1 cellular context compared by ENCODE assay signal in genomic region chr4:146485968-146486367, GRCh38.
TF ChIP-seq lines count a peak whose summit lies in the region.

No MANE protein-coding gene starts in this region.

TF ChIP-seq in SK-N-SH, 30 proteins besides CTCF, POLR2A, EP300 and RAD21 (continued from another document):
- no peak for TF ChIP-seq POLR2AphosphoS5 (IDR thresholded peaks at IDR 0.05; ENCODE audit: low read depth, low read length)
- TF ChIP-seq GABPA (IDR thresholded peaks at IDR 0.05; ENCODE audit: low read depth), result no peak
- no peak for TF ChIP-seq YY1 (IDR thresholded peaks at IDR 0.05; ENCODE audit: low read depth)
- no peak for TF ChIP-seq NRF1 (IDR thresholded peaks at IDR 0.05; ENCODE audit: low read depth, low read length)
- TF ChIP-seq TCF12 (IDR thresholded peaks at IDR 0.05), result no peak
- TF ChIP-seq, protein P1, sequence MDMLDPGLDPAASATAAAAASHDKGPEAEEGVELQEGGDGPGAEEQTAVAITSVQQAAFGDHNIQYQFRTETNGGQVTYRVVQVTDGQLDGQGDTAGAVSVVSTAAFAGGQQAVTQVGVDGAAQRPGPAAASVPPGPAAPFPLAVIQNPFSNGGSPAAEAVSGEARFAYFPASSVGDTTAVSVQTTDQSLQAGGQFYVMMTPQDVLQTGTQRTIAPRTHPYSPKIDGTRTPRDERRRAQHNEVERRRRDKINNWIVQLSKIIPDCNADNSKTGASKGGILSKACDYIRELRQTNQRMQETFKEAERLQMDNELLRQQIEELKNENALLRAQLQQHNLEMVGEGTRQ (IDR thresholded peaks at IDR 0.05; ENCODE audit: borderline replicate concordance, low read depth, low read length), result no peak
- TF ChIP-seq FOXJ3 (CRISPR knock-in tag; IDR thresholded peaks at IDR 0.05), result no peak
